ENCODE assay signal across 8 cellular contexts in the genomic region with DNA sequence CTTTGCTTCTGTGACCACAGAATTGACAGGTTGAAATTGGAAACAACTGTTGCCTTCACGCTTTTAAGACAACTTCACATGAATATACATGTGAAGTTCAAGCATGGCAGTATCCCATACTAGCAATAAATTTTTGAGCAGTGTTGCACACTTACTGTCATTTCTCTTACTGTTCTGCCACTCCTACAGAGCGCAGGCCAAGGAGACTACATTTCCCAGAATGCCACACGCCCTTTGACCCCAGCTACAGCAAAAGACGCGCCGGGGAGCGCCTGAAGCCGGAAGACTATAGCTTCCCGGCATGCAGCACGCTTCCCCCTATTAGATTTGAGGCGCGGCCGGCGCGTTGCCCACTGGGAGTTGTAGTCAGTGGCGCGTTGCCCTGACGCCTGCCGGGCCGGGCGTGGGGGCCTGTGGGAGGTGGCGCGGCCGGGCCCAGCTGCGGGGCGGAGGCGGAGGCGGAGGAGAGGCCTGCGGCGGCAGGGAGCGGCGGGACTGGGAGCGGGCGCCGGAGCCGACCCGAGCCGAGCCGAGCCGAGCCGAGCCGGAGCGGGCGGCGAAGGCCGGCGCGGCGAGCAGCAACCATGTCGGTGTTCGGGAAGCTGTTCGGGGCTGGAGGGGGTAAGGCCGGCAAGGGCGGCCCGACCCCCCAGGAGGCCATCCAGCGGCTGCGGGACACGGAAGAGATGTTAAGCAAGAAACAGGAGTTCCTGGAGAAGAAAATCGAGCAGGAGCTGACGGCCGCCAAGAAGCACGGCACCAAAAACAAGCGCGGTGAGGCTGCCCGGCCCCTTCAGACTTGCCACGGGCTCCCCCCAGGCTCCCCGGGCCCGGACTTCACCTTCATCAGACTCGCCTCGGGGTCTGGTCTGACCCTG. TPM values are rescaled to one million over a fixed set of nuclear protein-coding genes. Genes with fewer than 3 reads are reported as not detected.
DNase-seq lines count a peak whose midpoint lies in the region; ATAC-seq and TF ChIP-seq lines count a peak whose summit lies in the region.

A gene with protein sequence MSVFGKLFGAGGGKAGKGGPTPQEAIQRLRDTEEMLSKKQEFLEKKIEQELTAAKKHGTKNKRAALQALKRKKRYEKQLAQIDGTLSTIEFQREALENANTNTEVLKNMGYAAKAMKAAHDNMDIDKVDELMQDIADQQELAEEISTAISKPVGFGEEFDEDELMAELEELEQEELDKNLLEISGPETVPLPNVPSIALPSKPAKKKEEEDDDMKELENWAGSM (plus strand): TSS at position 464 of the 878 bp plus-strand sequence. CDS start 121 bp downstream, at position 585.

- H3K36me3 ChIP-seq in right atrium auricular region (no peaks in the 10 kb centered on the region), uterus (no peaks in the 10 kb centered on the region)

- H3K27ac ChIP-seq in right atrium auricular region, result peak within 1 kb of the TSS; percentile 87 to 89
- H3K27ac ChIP-seq in uterus, result peak within 1 kb of the TSS; percentile 90 to 94

- peak; percentile 91 to 97 for TF ChIP-seq POLR2A in uterus (IDR thresholded peaks at IDR 0.05)

- DNase-seq in NCI-H187 (lab: John Stamatoyannopoulos, UW), result peak; percentile 93 to 97
- DNase-seq in anterior cingulate cortex (lab: John Stamatoyannopoulos, UW), result peak; percentile 83 to 99 (median 98)
- peak; percentile 99 for DNase-seq in right atrium auricular region (ENCODE audit: low spot score)
- DNase-seq in pulmonary artery endothelial cell (ENCODE audit: low read depth, low spot score), result peak; percentile 94
- peak; percentile 99 to 100 for DNase-seq in uterus

- peak within 1 kb of the TSS; percentile 82 to 91 for H3K4me3 ChIP-seq in right atrium auricular region
- peak within 1 kb of the TSS; percentile 58 to 93 for H3K4me3 ChIP-seq in uterus

- intact Hi-C loops in T-helper 2 cell treated with Interferon-gamma antibody and Interleukin-4, amounts not matched to agents 100 ng/mL and 5 ng/mL, for 36 hours (cut with micrococcal nuclease), result loop anchor here (1.0 to 5.0 kb wide), 8 partner anchors 48 to 368 kb away; partner anchors contain the start of genes ACTL10, E2F1, EIF2S2 and RALY
- intact Hi-C loops in uterus (cut with DNase I; ENCODE audit: low total_unique reads), result no loop called here

- no peaks in the 10 kb centered on the region for H3K9me3 ChIP-seq in right atrium auricular region
- H3K9me3 ChIP-seq in uterus, result no peaks in the 10 kb centered on the region

- ATAC-seq in GM18498 (IDR thresholded peaks at IDR 0.05; ENCODE audit: unreplicated experiment) (peak; percentile 97), HG02938 (IDR thresholded peaks at IDR 0.05; ENCODE audit: unreplicated experiment) (peak; percentile 97)

- H3K4me1 ChIP-seq in right atrium auricular region (peaks cover 0 to 35% of the 10 kb centered on the region in 2 donors), uterus (peaks cover 0 to 3% of the 10 kb centered on the region in 2 donors)

- TF ChIP-seq CTCF in right atrium auricular region (IDR thresholded peaks at IDR 0.05), result no peak
- TF ChIP-seq CTCF in uterus (IDR thresholded peaks at IDR 0.05), result peak in 1 of 4 experiments; percentile 25

- H3K27me3 ChIP-seq in right atrium auricular region (no peaks in the 10 kb centered on the region), uterus (no peaks in the 10 kb centered on the region)

RNA-seq across cellular contexts. Expression of the gene that starts here (rescaled TPM):
- 77.1 and 77.4 TPM in 2 replicates for total RNA-seq in T-helper 2 cell treated with Interferon-gamma antibody and Interleukin-4, amounts not matched to agents 100 ng/mL and 5 ng/mL, for 36 hours
- total RNA-seq in right atrium auricular region (10 to 100 TPM; 57.0 to 79.5 TPM), pulmonary artery endothelial cell (48.8 and 52.8 TPM in 2 replicates), uterus (10 to 100 TPM; 48.0 to 73.8 (median 57.9) TPM)

Comparison
In these comparisons a context has a peak if more than half of its experiments do, and no peak if none do; other contexts are left out.
1. Peak in every context shown above with its lines: DNase-seq, ATAC-seq, H3K4me3 ChIP-seq and H3K27ac ChIP-seq.